ENCODE assay signal across 11 cellular contexts in the genomic region with DNA sequence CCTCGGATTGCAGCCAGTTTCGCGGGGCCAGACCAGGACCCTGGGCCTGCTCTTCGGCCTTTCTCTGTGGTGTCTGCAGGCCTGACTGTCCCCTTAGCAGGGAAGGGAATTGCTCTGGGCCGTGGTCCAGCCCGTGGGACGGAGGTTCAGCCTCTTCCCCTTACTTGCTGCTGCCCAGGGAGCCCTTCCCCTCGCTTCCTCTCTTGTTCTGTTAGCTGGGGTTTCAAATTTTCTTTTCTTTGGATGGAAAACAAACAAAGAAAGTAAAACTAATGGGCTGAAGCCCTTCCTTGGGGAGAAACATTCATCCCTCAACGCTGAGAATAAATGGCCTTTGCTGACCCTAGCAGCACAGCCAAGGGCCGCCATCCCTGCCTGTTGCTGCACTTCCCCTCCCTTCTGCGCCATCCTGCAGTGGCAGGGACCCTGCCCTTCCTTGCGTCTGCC. TPM values are rescaled to one million over a fixed set of nuclear protein-coding genes. Genes with fewer than 3 reads are reported as not detected.
DNase-seq lines count a peak whose midpoint lies in the region; ATAC-seq and TF ChIP-seq lines count a peak whose summit lies in the region.
"Had no signal": no experiment of that assay in that cellular context is flagged by ENCODE, and none has a peak within 500 bp of the region (broad histone marks: within the 10 kb centered on the region; RNA-seq: fewer than 3 reads in every experiment).

No MANE protein-coding gene starts in this region.

- peak overlapping the region; percentile 92 to 96 (median 94) for H3K27ac Mint-ChIP-seq in nephron
- H3K27ac Mint-ChIP-seq in naive thymus-derived CD8-positive, alpha-beta T cell: no peak overlapping the region

- H3K27me3 Mint-ChIP-seq in nephron (ENCODE audit: low read depth): peaks cover 3% of the 10 kb centered on the region
- H3K27me3 Mint-ChIP-seq in naive thymus-derived CD8-positive, alpha-beta T cell: peaks cover 0 to 7% (median 0%) of the 10 kb centered on the region in 5 donors

- H3K9me3 Mint-ChIP-seq in nephron: no peaks in the 10 kb centered on the region
- H3K9me3 Mint-ChIP-seq in naive thymus-derived CD8-positive, alpha-beta T cell: no peaks in the 10 kb centered on the region

- DNase-seq in RWPE2 (ENCODE audit: low spot score): no peak
- peak; percentile 68 for DNase-seq in fibroblast of mammary gland (ENCODE audit: low read depth)
- DNase-seq in tibial artery: peak in 1 of 2 donors; percentile 59
- DNase-seq in naive thymus-derived CD8-positive, alpha-beta T cell: no peak
- DNase-seq in PC-3: no peak
- DNase-seq in NAMALWA (ENCODE audit: low spot score): no peak
- DNase-seq: activated CD4-positive, alpha-beta T cell treated with anti-CD3 and anti-CD28 coated beads, Interleukin-2, amount 50 U/mL, for 48 hours; NCI-H226; stimulated activated CD4-positive, alpha-beta T cell treated with anti-CD3 and anti-CD28 coated beads, Interleukin-1b, Interleukin-23, amount 100 ng/mL, for 48 hours had no signal

- peak overlapping the region; percentile 1 for H3K27ac ChIP-seq in RWPE2 (ENCODE audit: poor library complexity, severe bottlenecking)
- H3K27ac ChIP-seq in tibial artery: peak overlapping the region; percentile 81 to 83
- H3K27ac ChIP-seq in PC-3 (ENCODE audit: low read length): no peak overlapping the region

- peaks cover 3% of the 10 kb centered on the region for H3K36me3 ChIP-seq in RWPE2 (ENCODE audit: low read depth)
- H3K36me3 ChIP-seq in tibial artery: no peaks in the 10 kb centered on the region
- H3K36me3 ChIP-seq in PC-3 (ENCODE audit: low read depth, low read length): no peaks in the 10 kb centered on the region

- CTCF ChIA-PET in PC-3 (lab: Charles Lee): no interaction called here

- H3K9me3 ChIP-seq in RWPE2 (ENCODE audit: severe bottlenecking): no peaks in the 10 kb centered on the region
- no peaks in the 10 kb centered on the region for H3K9me3 ChIP-seq in tibial artery
- H3K9me3 ChIP-seq in PC-3 (ENCODE audit: low read length): no peaks in the 10 kb centered on the region

- H3K4me1 Mint-ChIP-seq in nephron: peaks cover 75% of the 10 kb centered on the region
- peaks cover 2 to 14% (median 3%) of the 10 kb centered on the region in 4 donors for H3K4me1 Mint-ChIP-seq in naive thymus-derived CD8-positive, alpha-beta T cell

- H3K9ac ChIP-seq in PC-3 (ENCODE audit: low read length): no peak overlapping the region

- H3K4me3 Mint-ChIP-seq in nephron: peak overlapping the region; percentile 42 to 74 (median 60)
- H3K4me3 Mint-ChIP-seq in naive thymus-derived CD8-positive, alpha-beta T cell: no peak overlapping the region

- H3K4me3 ChIP-seq in RWPE2 (ENCODE audit: severe bottlenecking) (no peak overlapping the region), fibroblast of mammary gland (ENCODE audit: control insufficient read depth, low read depth, low read length) (peak overlapping the region; percentile 20), tibial artery (no peak overlapping the region), PC-3 (ENCODE audit: low read length) (no peak overlapping the region)

- no peaks in the 10 kb centered on the region for H3K9me2 ChIP-seq in PC-3 (replicated peaks; ENCODE audit: low read length)

- POLR2A ChIA-PET in naive thymus-derived CD8-positive, alpha-beta T cell (lab: Charles Lee): interaction anchor here (0.7 kb wide), 1 partner anchor 17 kb away, joined by 3 read pairs; no protein-coding TSS in a partner anchor
- POLR2A ChIA-PET in PC-3 (lab: Charles Lee; ENCODE audit: unreplicated experiment): no interaction called here

- intact Hi-C loops in tibial artery (cut with DNase I; ENCODE audit: low total_unique reads): no loop called here
- intact Hi-C loops in PC-3 (cut with micrococcal nuclease): no loop called here

- no TSS peak for BruUV-seq in PC-3 (replicated peaks; lab: Mats Ljungman, UMichigan)

- ATAC-seq in RWPE2 (ENCODE audit: low read depth) (no peak), HG03108 (IDR thresholded peaks at IDR 0.05; ENCODE audit: unreplicated experiment) (no peak), PC-3 (no peak)
- ATAC-seq in naive thymus-derived CD8-positive, alpha-beta T cell: no peak

- H2AFZ ChIP-seq in PC-3 (ENCODE audit: low read length): no peak overlapping the region

- H3K4me1 ChIP-seq in RWPE2 (ENCODE audit: insufficient read depth, poor library complexity, severe bottlenecking) (peaks cover 30% of the 10 kb centered on the region), tibial artery (peaks cover 0 to 87% (median 67%) of the 10 kb centered on the region in 4 donors), PC-3 (ENCODE audit: insufficient read depth, low read length) (peaks cover 11% of the 10 kb centered on the region; the same call in 1 of the 2 replicates)

- no peaks in the 10 kb centered on the region for H3F3A ChIP-seq in PC-3 (ENCODE audit: low read length, unreplicated experiment)

- H3K27me3 ChIP-seq in RWPE2 (ENCODE audit: insufficient read depth, poor library complexity, severe bottlenecking) (no peaks in the 10 kb centered on the region), tibial artery (no peaks in the 10 kb centered on the region), PC-3 (ENCODE audit: low read length) (no peaks in the 10 kb centered on the region)

- no peak for TF ChIP-seq CTCF in RWPE2 (IDR thresholded peaks at IDR 0.05; ENCODE audit: poor library complexity, severe bottlenecking)
- no peak for TF ChIP-seq CTCF in fibroblast of mammary gland (conservative IDR thresholded peaks at IDR 0.05; ENCODE audit: control insufficient read depth, insufficient read depth, low read depth, low read length)
- no peak for TF ChIP-seq CTCF in nephron (IDR thresholded peaks at IDR 0.05; ENCODE audit: unreplicated experiment in 3 of 3)
- no peak for TF ChIP-seq CTCF in tibial artery (IDR thresholded peaks at IDR 0.05)
- TF ChIP-seq CTCF in PC-3 (conservative IDR thresholded peaks at IDR 0.05; ENCODE audit: low read depth, low read length): no peak

- peaks cover 95% of the 10 kb centered on the region for H3K79me2 ChIP-seq in PC-3 (ENCODE audit: low read length)

- no peaks in the 10 kb centered on the region for H3K36me3 Mint-ChIP-seq in nephron (ENCODE audit: low read depth)
- H3K36me3 Mint-ChIP-seq in naive thymus-derived CD8-positive, alpha-beta T cell: no peaks in the 10 kb centered on the region

- peaks cover 15% of the 10 kb centered on the region; the same call in 1 of the 2 replicates for H4K20me1 ChIP-seq in PC-3 (ENCODE audit: low read length)

- no peak overlapping the region for H3K4me2 ChIP-seq in PC-3 (ENCODE audit: low read length)

RNA-seq across cellular contexts. Expression of a gene that starts 52.4 kb away (rescaled TPM):
- not detected for total RNA-seq in naive thymus-derived CD8-positive, alpha-beta T cell
- polyA plus RNA-seq in naive thymus-derived CD8-positive, alpha-beta T cell: not detected
- 25.2 and 34.5 TPM in 2 replicates for total RNA-seq in PC-3 (2014; rRNA removed)

Comparison
In these comparisons a context has a peak if more than half of its experiments do, and no peak if none do; other contexts are left out.
1. H3K27ac Mint-ChIP-seq: peak in nephron (3 of 3); none in naive thymus-derived CD8-positive, alpha-beta T cell (0 of 10).
2. H3K4me3 Mint-ChIP-seq: peak in nephron (3 of 3); none in naive thymus-derived CD8-positive, alpha-beta T cell (0 of 10).
3. RNA of a gene that starts 52.4 kb away (total RNA-seq): 25.2 to 34.5 TPM in PC-3; not detected in naive thymus-derived CD8-positive, alpha-beta T cell; every median in the first group is over 10 times any median in the second.